ENCODE assay signal across 27 cellular contexts in genomic region chr7:38686888-38687287, GRCh38. TPM values are rescaled to one million over a fixed set of nuclear protein-coding genes. Genes with fewer than 3 reads are reported as not detected.
"Had no signal": no experiment of that assay in that cellular context is flagged by ENCODE, and none has a peak within 500 bp of the region (broad histone marks: within the 10 kb centered on the region; RNA-seq: fewer than 3 reads in every experiment).

No MANE protein-coding gene starts in this region.

- DNase-seq: central memory CD4-positive, alpha-beta T cell; colonic mucosa; effector memory CD4-positive, alpha-beta T cell; gastrocnemius medialis; head of caudate nucleus; kidney; mesenchymal stem cell; mucosa of descending colon; naive B cell; pancreas; right lobe of liver; stimulated activated CD4-positive, alpha-beta T cell treated with anti-CD3 and anti-CD28 coated beads, Interleukin-12 subunit alpha, Interleukin-12 subunit beta, amount 100 ng/mL, for 4 hours; stimulated activated CD4-positive, alpha-beta T cell treated with anti-CD3 and anti-CD28 coated beads, Interleukin-1b, Interleukin-23, amount 100 ng/mL, for 48 hours; stimulated activated CD4-positive, alpha-beta T cell treated with anti-CD3 and anti-CD28 coated beads, Interleukin-4, amount 100 ng/mL, for 4 hours; stimulated activated naive CD8-positive, alpha-beta T cell treated with anti-CD3 and anti-CD28 coated beads, Interleukin-15, Interleukin-2, amounts not matched to agents 100 U/mL and 50 U/mL, for 24 hours had no signal

- H3K36me3 Mint-ChIP-seq: mesothelial cell of epicardium; natural killer cell treated with Interleukin-12 subunit alpha and Interleukin-12 subunit beta and Interleukin-15 and Interleukin-18, amount 100 ng/mL, for 72 hours had no signal

- H3K4me3 ChIP-seq: colonic mucosa, gastrocnemius medialis, lung, mucosa of descending colon, pancreas, right lobe of liver, smooth muscle cell, thoracic aorta, tibial nerve, upper lobe of left lung had no signal

- H3K36me3 ChIP-seq: colonic mucosa, gastrocnemius medialis, neutrophil, pancreas, right lobe of liver, thoracic aorta, tibial nerve, upper lobe of left lung had no signal

- H3K27me3 Mint-ChIP-seq: dendritic cell treated with granulocyte-macrophage colony-stimulating factor and Interleukin-4, amounts not matched to agents 40 ng/mL and 50 ng/mL, for 4 days; progenitor cell of endocrine pancreas had no signal

- H3K4me1 Mint-ChIP-seq: naive B cell; stimulated activated memory B cell treated with anti-CD40 and anti-IgM and Interleukin-4, amounts not matched to agents 10 μg/mL and 1 μg/mL and 100 μg/mL, for 72 hours had no signal

- H3K27ac Mint-ChIP-seq: dendritic cell treated with granulocyte-macrophage colony-stimulating factor and Interleukin-4, amounts not matched to agents 40 ng/mL and 50 ng/mL, for 4 days; mesothelial cell of epicardium; natural killer cell treated with Interleukin-12 subunit alpha and Interleukin-12 subunit beta and Interleukin-15 and Interleukin-18, amount 100 ng/mL, for 72 hours; progenitor cell of endocrine pancreas; stimulated activated memory B cell treated with anti-CD40 and anti-IgM and Interleukin-4, amounts not matched to agents 10 μg/mL and 1 μg/mL and 100 μg/mL, for 72 hours had no signal

- H3K4me1 ChIP-seq: colonic mucosa, gastrocnemius medialis, pancreas, right lobe of liver, tibial nerve, upper lobe of left lung had no signal

- H3K4me3 Mint-ChIP-seq: dendritic cell treated with granulocyte-macrophage colony-stimulating factor and Interleukin-4, amounts not matched to agents 40 ng/mL and 50 ng/mL, for 4 days; mesothelial cell of epicardium; natural killer cell treated with Interleukin-12 subunit alpha and Interleukin-12 subunit beta and Interleukin-15 and Interleukin-18, amount 100 ng/mL, for 72 hours; neural crest cell; stimulated activated memory B cell treated with anti-CD40 and anti-IgM and Interleukin-4, amounts not matched to agents 10 μg/mL and 1 μg/mL and 100 μg/mL, for 72 hours had no signal

- H3K9me3 ChIP-seq: colonic mucosa, gastrocnemius medialis, mucosa of descending colon, neutrophil, pancreas, right lobe of liver, thoracic aorta, upper lobe of left lung had no signal

- H3K27ac ChIP-seq: colonic mucosa, gastrocnemius medialis, neutrophil, pancreas, right lobe of liver, thoracic aorta, tibial nerve, upper lobe of left lung had no signal

- H3K9me3 Mint-ChIP-seq: natural killer cell treated with Interleukin-12 subunit alpha and Interleukin-12 subunit beta and Interleukin-15 and Interleukin-18, amount 100 ng/mL, for 72 hours; neural crest cell; stimulated activated memory B cell treated with anti-CD40 and anti-IgM and Interleukin-4, amounts not matched to agents 10 μg/mL and 1 μg/mL and 100 μg/mL, for 72 hours had no signal

- H3K27me3 ChIP-seq: colonic mucosa, gastrocnemius medialis, neutrophil, pancreas, right lobe of liver, tibial nerve, upper lobe of left lung had no signal

RNA-seq across cellular contexts. Expression of gene AMPH, which starts 55.7 kb away (rescaled TPM):
- total RNA-seq: natural killer cell treated with Interleukin-12 subunit alpha and Interleukin-12 subunit beta and Interleukin-15 and Interleukin-18, amount 100 ng/mL, for 72 hours had no signal
